In the genomic region with DNA sequence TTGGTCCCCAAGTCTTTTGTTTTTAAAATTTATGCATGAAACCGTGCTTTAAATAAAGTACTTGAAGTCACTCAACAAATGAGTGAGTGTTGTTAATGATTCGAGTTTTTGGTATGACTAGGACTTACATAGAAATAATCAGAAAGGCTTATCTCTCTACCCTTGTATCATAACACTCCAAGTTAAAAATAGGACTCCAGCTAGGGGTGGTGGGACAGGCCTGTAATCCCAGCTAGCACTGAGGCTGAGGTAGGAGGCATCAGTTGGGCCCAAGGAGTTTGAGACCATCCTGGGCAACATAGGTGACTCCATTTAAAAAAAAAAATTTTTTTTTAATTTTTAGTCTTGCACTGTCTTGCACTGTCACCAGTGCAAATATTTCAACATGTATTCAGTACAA, we compare ENCODE assay signal across 18 cellular contexts. TPM values are rescaled to one million over a fixed set of nuclear protein-coding genes. Genes with fewer than 3 reads are reported as not detected.
DNase-seq lines count a peak whose midpoint lies in the region; ATAC-seq and TF ChIP-seq lines count a peak whose summit lies in the region.
"Had no signal": no experiment of that assay in that cellular context is flagged by ENCODE, and none has a peak within 500 bp of the region (broad histone marks: within the 10 kb centered on the region; RNA-seq: fewer than 3 reads in every experiment).

No MANE protein-coding gene starts in this region.

- intact Hi-C loops in Right ventricle myocardium inferior (cut with DNase I) (no loop called here), left ventricle myocardium inferior (cut with micrococcal nuclease) (no loop called here), cardiac septum (cut with DNase I) (no loop called here), left ventricle myocardium superior (cut with micrococcal nuclease) (no loop called here)

- ATAC-seq in Right ventricle myocardium inferior (peak; percentile 26), left ventricle myocardium superior (peak; percentile 66)
- ATAC-seq: A549; CD8-positive, alpha-beta T cell had no signal

- H3K9me3 ChIP-seq in left ventricle myocardium inferior (replicated peaks) (no peaks in the 10 kb centered on the region), cardiac muscle cell (ENCODE audit: low read depth) (no peaks in the 10 kb centered on the region)
- H3K9me3 ChIP-seq: A549; BLaER1 treated with 17β-estradiol and CSF1 and Interleukin-3, amounts not matched to agents 10 nM and 100 nM; Caco-2 had no signal

- peaks cover 21% of the 10 kb centered on the region for H3K4me1 ChIP-seq in left ventricle myocardium inferior
- peaks cover 21% of the 10 kb centered on the region for H3K4me1 ChIP-seq in cardiac muscle cell (ENCODE audit: low read depth)
- H3K4me1 ChIP-seq: A549, Caco-2 had no signal

- DNase-seq in Right ventricle myocardium inferior (ENCODE audit: missing footprints) (no peak), left ventricle myocardium inferior (no peak), cardiac muscle cell (ENCODE audit: low read depth in 1 of 2, low spot score in 1 of 2) (peak in 1 of 2 donors; percentile 52), cardiac septum (ENCODE audit: low spot score) (no peak), left ventricle myocardium superior (no peak), mesenteric fat pad (ENCODE audit: low spot score) (no peak), NCI-H524 (lab: John Stamatoyannopoulos, UW) (no peak)
- DNase-seq: AML-193; Caco-2; Calu3; CD4-positive, alpha-beta T cell; CD8-positive, alpha-beta T cell; DMS79 treated with DMSO at 0.1 percent for 48 hours; GF-D8 had no signal

- no peak for TF ChIP-seq CTCF in left ventricle myocardium inferior (IDR thresholded peaks at IDR 0.05; ENCODE audit: borderline replicate concordance)
- TF ChIP-seq CTCF in cardiac muscle cell (IDR thresholded peaks at IDR 0.05; ENCODE audit: low read depth, low read length): no peak

- H3K4me3 ChIP-seq in left ventricle myocardium inferior (no peak overlapping the region), cardiac muscle cell (no peak overlapping the region)
- H3K4me3 ChIP-seq: A549; BLaER1 treated with 17β-estradiol and CSF1 and Interleukin-3, amounts not matched to agents 10 nM and 100 nM had no signal

- H3K27ac ChIP-seq in left ventricle myocardium inferior (replicated peaks): no peak overlapping the region
- H3K27ac ChIP-seq in cardiac muscle cell: peak overlapping the region; percentile 35
- H3K27ac ChIP-seq: 22Rv1; A549; BLaER1 treated with 17β-estradiol and CSF1 and Interleukin-3, amounts not matched to agents 10 nM and 100 nM; C4-2B had no signal

- H3K27me3 ChIP-seq in left ventricle myocardium inferior (ENCODE audit: low read depth) (no peaks in the 10 kb centered on the region), cardiac muscle cell (no peaks in the 10 kb centered on the region)
- H3K27me3 ChIP-seq: BLaER1 treated with 17β-estradiol and CSF1 and Interleukin-3, amounts not matched to agents 10 nM and 100 nM had no signal

- H3K36me3 ChIP-seq in left ventricle myocardium inferior (peaks cover 34% of the 10 kb centered on the region), cardiac muscle cell (peaks cover 7% of the 10 kb centered on the region)

RNA-seq across cellular contexts. Expression of gene BCL2L13, which starts 55.6 kb away (rescaled TPM):
- total RNA-seq in Right ventricle myocardium inferior: 95.9 TPM
- total RNA-seq in left ventricle myocardium inferior: 111 TPM
- total RNA-seq in cardiac muscle cell: 54.5 and 61.5 TPM in 2 replicates
- polyA plus RNA-seq in cardiac muscle cell: 35.3 and 37.5 TPM in 2 replicates
- total RNA-seq in cardiac septum: 69.9 TPM
- 92.9 TPM for total RNA-seq in left ventricle myocardium superior
- total RNA-seq in mesenteric fat pad: 63.3 TPM
